Comparison of ENCODE assay signal across 15 cellular contexts in the genomic region with DNA sequence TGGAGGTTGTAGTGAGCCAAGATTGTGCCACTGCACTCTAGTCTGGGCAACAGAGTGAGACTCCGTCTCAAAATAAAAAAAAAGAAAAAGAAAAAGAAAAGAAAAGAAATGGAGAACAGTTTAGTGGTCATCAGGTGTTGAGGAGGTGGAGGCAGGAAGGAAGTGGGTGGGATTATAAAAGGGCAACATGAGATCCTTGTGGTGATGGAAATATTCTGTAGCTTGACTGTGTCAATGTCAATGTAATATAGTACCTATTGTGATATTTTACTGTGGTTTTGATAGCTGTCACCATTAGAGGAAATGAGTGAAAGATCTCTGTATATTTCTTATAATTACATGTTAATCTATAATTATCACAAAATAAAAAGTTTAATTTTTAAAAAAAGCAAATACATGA.
DNase-seq lines count a peak whose midpoint lies in the region; ATAC-seq and TF ChIP-seq lines count a peak whose summit lies in the region.
"Had no signal": no experiment of that assay in that cellular context is flagged by ENCODE, and none has a peak within 500 bp of the region (broad histone marks: within the 10 kb centered on the region; RNA-seq: fewer than 3 reads in every experiment).

No MANE protein-coding gene starts in this region.

- no peak for TF ChIP-seq CTCF in stomach (IDR thresholded peaks at IDR 0.05)

- peaks cover 12% of the 10 kb centered on the region for H3K9me3 Mint-ChIP-seq in activated CD4-positive, alpha-beta T cell treated with anti-CD3 and anti-CD28 coated beads, Interleukin-2, amount 10 ng/mL, durations not matched to agents 24 days and 14 days
- no peaks in the 10 kb centered on the region for H3K9me3 Mint-ChIP-seq in activated T-helper 1 cell treated with anti-CD3 and anti-CD28 coated beads, Interleukin-12 subunit alpha, Interleukin-12 subunit beta, Interleukin-2, Interleukin-4 antibody, amounts not matched to agents 30 ng/mL and 10 ng/mL and 1 ng/mL, durations not matched to agents 14 hours and 24 hours and 36 hours
- H3K9me3 Mint-ChIP-seq in activated naive CD8-positive, alpha-beta T cell treated with anti-CD3 and anti-CD28 coated beads, Interleukin-2, amount 50 U/mL, for 24 hours, result no peaks in the 10 kb centered on the region
- H3K9me3 Mint-ChIP-seq in naive thymus-derived CD8-positive, alpha-beta T cell, result peaks cover 0 to 6% (median 0%) of the 10 kb centered on the region in 9 donors

- peak; percentile 82 for ATAC-seq in activated naive CD8-positive, alpha-beta T cell treated with anti-CD3 and anti-CD28 coated beads, Interleukin-2, amount 50 U/mL, for 24 hours
- ATAC-seq in naive thymus-derived CD8-positive, alpha-beta T cell, result no peak
- ATAC-seq: GM12878, HCT116 had no signal

- WGBS in stomach, 5 donors, result 0 to 76% (median 42%) methylated on average over 1 of the region's 1 CpG

- H3K36me3 ChIP-seq in stomach, result no peaks in the 10 kb centered on the region
- H3K36me3 ChIP-seq: BLaER1 had no signal

- H3K4me1 ChIP-seq in stomach, result no peaks in the 10 kb centered on the region
- H3K4me1 ChIP-seq: BLaER1 had no signal

- TF ChIP-seq EP300 in stomach (IDR thresholded peaks at IDR 0.05), result no peak

- TF ChIP-seq POLR2A in stomach (IDR thresholded peaks at IDR 0.05), result no peak

- POLR2A ChIA-PET in naive thymus-derived CD8-positive, alpha-beta T cell (lab: Charles Lee), result no interaction called here

- peak; percentile 51 for DNase-seq in activated CD4-positive, alpha-beta T cell treated with anti-CD3 and anti-CD28 coated beads, Interleukin-2, amount 10 ng/mL, durations not matched to agents 24 days and 14 days
- no peak for DNase-seq in activated CD4-positive, alpha-beta T cell treated with anti-CD3 and anti-CD28 coated beads for 48 hours
- no peak for DNase-seq in activated T-helper 1 cell treated with anti-CD3 and anti-CD28 coated beads, Interleukin-12 subunit alpha, Interleukin-12 subunit beta, Interleukin-2, Interleukin-4 antibody, amounts not matched to agents 30 ng/mL and 10 ng/mL and 1 ng/mL, durations not matched to agents 14 hours and 24 hours and 36 hours (ENCODE audit: low spot score)
- no peak for DNase-seq in activated naive CD8-positive, alpha-beta T cell treated with anti-CD3 and anti-CD28 coated beads, Interleukin-2, amount 50 U/mL, for 24 hours
- no peak for DNase-seq in naive thymus-derived CD8-positive, alpha-beta T cell
- no peak for DNase-seq in effector CD4-positive, alpha-beta T cell
- DNase-seq in stomach (no peak), GM03348 (ENCODE audit: low spot score) (no peak)
- DNase-seq: DMS53, GM23248, IMR-90 had no signal

- no peaks in the 10 kb centered on the region for H3K27me3 Mint-ChIP-seq in activated CD4-positive, alpha-beta T cell treated with anti-CD3 and anti-CD28 coated beads, Interleukin-2, amount 10 ng/mL, durations not matched to agents 24 days and 14 days
- H3K27me3 Mint-ChIP-seq in activated T-helper 1 cell treated with anti-CD3 and anti-CD28 coated beads, Interleukin-12 subunit alpha, Interleukin-12 subunit beta, Interleukin-2, Interleukin-4 antibody, amounts not matched to agents 30 ng/mL and 10 ng/mL and 1 ng/mL, durations not matched to agents 14 hours and 24 hours and 36 hours (ENCODE audit: insufficient read depth), result no peaks in the 10 kb centered on the region
- H3K27me3 Mint-ChIP-seq in activated naive CD8-positive, alpha-beta T cell treated with anti-CD3 and anti-CD28 coated beads, Interleukin-2, amount 50 U/mL, for 24 hours, result no peaks in the 10 kb centered on the region
- no peaks in the 10 kb centered on the region for H3K27me3 Mint-ChIP-seq in naive thymus-derived CD8-positive, alpha-beta T cell

- no peaks in the 10 kb centered on the region for H3K27me3 ChIP-seq in stomach
- H3K27me3 ChIP-seq: BLaER1 had no signal

- peaks cover 7% of the 10 kb centered on the region for H3K36me3 Mint-ChIP-seq in activated CD4-positive, alpha-beta T cell treated with anti-CD3 and anti-CD28 coated beads, Interleukin-2, amount 10 ng/mL, durations not matched to agents 24 days and 14 days (ENCODE audit: low read depth)
- H3K36me3 Mint-ChIP-seq in activated T-helper 1 cell treated with anti-CD3 and anti-CD28 coated beads, Interleukin-12 subunit alpha, Interleukin-12 subunit beta, Interleukin-2, Interleukin-4 antibody, amounts not matched to agents 30 ng/mL and 10 ng/mL and 1 ng/mL, durations not matched to agents 14 hours and 24 hours and 36 hours (ENCODE audit: low read depth), result no peaks in the 10 kb centered on the region
- H3K36me3 Mint-ChIP-seq in activated naive CD8-positive, alpha-beta T cell treated with anti-CD3 and anti-CD28 coated beads, Interleukin-2, amount 50 U/mL, for 24 hours (ENCODE audit: low read depth), result peaks cover 2% of the 10 kb centered on the region
- H3K36me3 Mint-ChIP-seq in naive thymus-derived CD8-positive, alpha-beta T cell, result no peaks in the 10 kb centered on the region

- H3K27ac ChIP-seq in stomach, result no peak overlapping the region
- H3K27ac ChIP-seq: 22Rv1, BLaER1, GM23248 had no signal

- H3K9me3 ChIP-seq in stomach, result no peaks in the 10 kb centered on the region
- H3K9me3 ChIP-seq: BLaER1 had no signal

- H3K4me3 Mint-ChIP-seq in activated CD4-positive, alpha-beta T cell treated with anti-CD3 and anti-CD28 coated beads, Interleukin-2, amount 10 ng/mL, durations not matched to agents 24 days and 14 days, result no peak overlapping the region
- H3K4me3 Mint-ChIP-seq in activated T-helper 1 cell treated with anti-CD3 and anti-CD28 coated beads, Interleukin-12 subunit alpha, Interleukin-12 subunit beta, Interleukin-2, Interleukin-4 antibody, amounts not matched to agents 30 ng/mL and 10 ng/mL and 1 ng/mL, durations not matched to agents 14 hours and 24 hours and 36 hours, result no peak overlapping the region
- no peak overlapping the region for H3K4me3 Mint-ChIP-seq in activated naive CD8-positive, alpha-beta T cell treated with anti-CD3 and anti-CD28 coated beads, Interleukin-2, amount 50 U/mL, for 24 hours
- H3K4me3 Mint-ChIP-seq in naive thymus-derived CD8-positive, alpha-beta T cell, result no peak overlapping the region

- H3K27ac Mint-ChIP-seq in activated CD4-positive, alpha-beta T cell treated with anti-CD3 and anti-CD28 coated beads, Interleukin-2, amount 10 ng/mL, durations not matched to agents 24 days and 14 days, result no peak overlapping the region
- H3K27ac Mint-ChIP-seq in activated T-helper 1 cell treated with anti-CD3 and anti-CD28 coated beads, Interleukin-12 subunit alpha, Interleukin-12 subunit beta, Interleukin-2, Interleukin-4 antibody, amounts not matched to agents 30 ng/mL and 10 ng/mL and 1 ng/mL, durations not matched to agents 14 hours and 24 hours and 36 hours, result peak overlapping the region; percentile 31
- peak overlapping the region; percentile 57 for H3K27ac Mint-ChIP-seq in activated naive CD8-positive, alpha-beta T cell treated with anti-CD3 and anti-CD28 coated beads, Interleukin-2, amount 50 U/mL, for 24 hours
- peak overlapping the region in 2 of 10 donors; percentile 16 to 63 for H3K27ac Mint-ChIP-seq in naive thymus-derived CD8-positive, alpha-beta T cell

- H3K4me3 ChIP-seq in stomach, result no peak overlapping the region
- H3K4me3 ChIP-seq: BLaER1, GM12878, GM23248 had no signal

- intact Hi-C loops in activated CD4-positive, alpha-beta T cell treated with anti-CD3 and anti-CD28 coated beads, Interleukin-2, amount 10 ng/mL, durations not matched to agents 24 days and 14 days (cut with micrococcal nuclease), result loop anchor here (2.0 kb wide), 1 partner anchor 21 kb away; no protein-coding TSS in a partner anchor
- intact Hi-C loops in activated T-helper 1 cell treated with anti-CD3 and anti-CD28 coated beads, Interleukin-12 subunit alpha, Interleukin-12 subunit beta, Interleukin-2, Interleukin-4 antibody, amounts not matched to agents 30 ng/mL and 10 ng/mL and 1 ng/mL, durations not matched to agents 14 hours and 24 hours and 36 hours (cut with micrococcal nuclease), result no loop called here
- intact Hi-C loops in stomach (cut with DNase I; ENCODE audit: low total_unique reads), result no loop called here

- H3K4me1 Mint-ChIP-seq in activated CD4-positive, alpha-beta T cell treated with anti-CD3 and anti-CD28 coated beads, Interleukin-2, amount 10 ng/mL, durations not matched to agents 24 days and 14 days, result peaks cover 10% of the 10 kb centered on the region
- H3K4me1 Mint-ChIP-seq in activated T-helper 1 cell treated with anti-CD3 and anti-CD28 coated beads, Interleukin-12 subunit alpha, Interleukin-12 subunit beta, Interleukin-2, Interleukin-4 antibody, amounts not matched to agents 30 ng/mL and 10 ng/mL and 1 ng/mL, durations not matched to agents 14 hours and 24 hours and 36 hours (ENCODE audit: low read depth), result peaks cover 13% of the 10 kb centered on the region
- peaks cover 18% of the 10 kb centered on the region for H3K4me1 Mint-ChIP-seq in activated naive CD8-positive, alpha-beta T cell treated with anti-CD3 and anti-CD28 coated beads, Interleukin-2, amount 50 U/mL, for 24 hours
- peaks cover 3 to 9% (median 6%) of the 10 kb centered on the region in 4 donors for H3K4me1 Mint-ChIP-seq in naive thymus-derived CD8-positive, alpha-beta T cell
